In the genomic region with DNA sequence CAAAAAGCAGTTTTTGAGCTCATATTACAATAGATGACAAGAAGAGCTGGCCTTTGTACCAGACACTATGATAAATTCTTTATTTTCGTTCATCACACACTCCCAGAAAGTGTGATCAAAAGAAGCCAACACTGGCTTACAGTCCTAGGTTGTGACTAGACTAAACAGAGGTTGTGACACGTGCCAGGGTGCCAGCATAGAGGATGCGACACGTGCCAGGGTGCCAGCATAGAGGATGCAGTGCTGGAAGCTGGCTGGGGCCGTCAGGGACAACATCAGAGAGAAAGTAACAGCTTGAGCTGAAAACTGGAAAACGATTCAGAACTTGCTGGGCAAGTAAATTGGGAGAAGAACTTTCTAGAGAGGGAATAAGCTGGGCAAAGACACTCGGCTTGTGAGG, we compare ENCODE assay signal across 18 cellular contexts. TPM values are rescaled to one million over a fixed set of nuclear protein-coding genes. Genes with fewer than 3 reads are reported as not detected.
DNase-seq lines count a peak whose midpoint lies in the region; ATAC-seq and TF ChIP-seq lines count a peak whose summit lies in the region.
"Had no signal": no experiment of that assay in that cellular context is flagged by ENCODE, and none has a peak within 500 bp of the region (broad histone marks: within the 10 kb centered on the region; RNA-seq: fewer than 3 reads in every experiment).

No MANE protein-coding gene starts in this region.

- no peak for ATAC-seq in right cardiac atrium

- H3K4me3 ChIP-seq in right cardiac atrium (ENCODE audit: low read length), result no peak overlapping the region
- H3K4me3 ChIP-seq in liver (ENCODE audit: low read depth in 1 of 3, low read length in 3 of 3), result no peak overlapping the region
- H3K4me3 ChIP-seq in subcutaneous abdominal adipose tissue (ENCODE audit: low read depth in 1 of 5, low read length in 5 of 5), result peak overlapping the region in 3 of 5 donors; percentile 8 to 83 (median 33)

- H3K27ac Mint-ChIP-seq in activated T-cell treated with anti-CD3 and anti-CD28 coated beads, Interleukin-2, amount 50 U/mL, for 24 hours, result no peak overlapping the region

- WGBS in right cardiac atrium, result 66% methylated on average over 7 of the region's 7 CpGs
- WGBS in liver, result 42% methylated on average over 7 of the region's 7 CpGs

- peaks cover 50% of the 10 kb centered on the region for H3K27me3 Mint-ChIP-seq in activated T-cell treated with anti-CD3 and anti-CD28 coated beads, Interleukin-2, amount 50 U/mL, for 24 hours

- H3K4me1 Mint-ChIP-seq in activated T-cell treated with anti-CD3 and anti-CD28 coated beads, Interleukin-2, amount 50 U/mL, for 24 hours (ENCODE audit: low read depth), result peaks cover 5% of the 10 kb centered on the region

- H3K9me3 Mint-ChIP-seq in activated T-cell treated with anti-CD3 and anti-CD28 coated beads, Interleukin-2, amount 50 U/mL, for 24 hours, result no peaks in the 10 kb centered on the region

- H3K27ac ChIP-seq in right cardiac atrium (ENCODE audit: low read length) (peak overlapping the region; percentile 23), liver (ENCODE audit: low read depth in 1 of 2, low read length in 2 of 2) (peak overlapping the region; percentile 88 to 89), subcutaneous abdominal adipose tissue (ENCODE audit: low read depth, low read length) (peak overlapping the region; percentile 88)

- H3K9ac ChIP-seq in liver (ENCODE audit: low read depth in 1 of 2, low read length in 2 of 2) (peak overlapping the region in 1 of 2 donors; percentile 13), subcutaneous abdominal adipose tissue (ENCODE audit: low read length in 5 of 5) (peak overlapping the region in 4 of 5 donors; percentile 56 to 72 (median 62))

- H3K4me1 ChIP-seq in right cardiac atrium (ENCODE audit: control insufficient read depth, insufficient read depth, low read length) (peaks cover 2% of the 10 kb centered on the region), liver (ENCODE audit: control insufficient read depth in 4 of 4, insufficient read depth in 4 of 4, low read length in 3 of 4) (peaks cover 12 to 82% (median 73%) of the 10 kb centered on the region in 4 donors), subcutaneous abdominal adipose tissue (ENCODE audit: control insufficient read depth in 5 of 5, insufficient read depth in 5 of 5, low read length in 5 of 5) (peaks cover 5 to 81% (median 72%) of the 10 kb centered on the region in 5 donors)

- TF ChIP-seq RAD21 in liver (IDR thresholded peaks at IDR 0.05), result no peak

- DNase-seq in right cardiac atrium, result no peak
- DNase-seq in cardiac septum (ENCODE audit: low spot score), result no peak
- DNase-seq in RKO (ENCODE audit: low spot score), result no peak
- DNase-seq in activated T-cell treated with anti-CD3 and anti-CD28 coated beads, Interleukin-2, amount 50 U/mL, for 24 hours, result no peak
- DNase-seq in NOMO-1 (lab: John Stamatoyannopoulos, UW; ENCODE audit: unreplicated experiment in 2 of 2), result no peak
- DNase-seq in inferior parietal cortex (ENCODE audit: extremely low spot score), result no peak
- DNase-seq: C1 segment of cervical spinal cord, COR-L47, Karpas-422, MM.1S, NCI-H1417, NCI-H1930, NCI-H2171 treated with DMSO at 0.1 percent for 48 hours, NCI-H82 had no signal

- H3K36me3 ChIP-seq in liver (ENCODE audit: control insufficient read depth in 4 of 4, insufficient read depth in 3 of 4, low read depth in 1 of 4, low read length in 3 of 4) (peaks cover 0 to 6% (median 1%) of the 10 kb centered on the region in 4 donors), subcutaneous abdominal adipose tissue (ENCODE audit: control insufficient read depth in 5 of 5, insufficient read depth in 5 of 5, low read length in 5 of 5) (peaks cover 0 to 7% (median 2%) of the 10 kb centered on the region in 5 donors)

- no peaks in the 10 kb centered on the region for H3K36me3 Mint-ChIP-seq in activated T-cell treated with anti-CD3 and anti-CD28 coated beads, Interleukin-2, amount 50 U/mL, for 24 hours (ENCODE audit: low read depth)

- H3K27me3 ChIP-seq in right cardiac atrium (ENCODE audit: control insufficient read depth, insufficient read depth), result no peaks in the 10 kb centered on the region
- H3K27me3 ChIP-seq in liver (ENCODE audit: control insufficient read depth in 4 of 4, insufficient read depth in 4 of 4, low read length in 3 of 4), result no peaks in the 10 kb centered on the region
- H3K27me3 ChIP-seq in subcutaneous abdominal adipose tissue (ENCODE audit: control insufficient read depth in 5 of 5, insufficient read depth in 4 of 5, low read length in 5 of 5), result no peaks in the 10 kb centered on the region

- no peak for TF ChIP-seq CTCF in liver (IDR thresholded peaks at IDR 0.05; ENCODE audit: low read depth, low read length, missing input control)

- H3K4me3 Mint-ChIP-seq in activated T-cell treated with anti-CD3 and anti-CD28 coated beads, Interleukin-2, amount 50 U/mL, for 24 hours, result no peak overlapping the region

- intact Hi-C loops in right cardiac atrium (cut with DNase I) (loop anchor here in 1 of 4 donors (10.0 kb wide), 1 partner anchor 504 kb away; no protein-coding TSS in a partner anchor), cardiac septum (cut with DNase I) (loop anchor here (5.0 kb wide), 1 partner anchor 57 kb away; no protein-coding TSS in a partner anchor)

- H3K9me3 ChIP-seq in right cardiac atrium (ENCODE audit: control insufficient read depth, low read length), result no peaks in the 10 kb centered on the region
- H3K9me3 ChIP-seq in liver (ENCODE audit: control insufficient read depth in 4 of 4, low read length in 3 of 4), result no peaks in the 10 kb centered on the region
- H3K9me3 ChIP-seq in subcutaneous abdominal adipose tissue (ENCODE audit: control insufficient read depth in 5 of 5, low read length in 5 of 5), result no peaks in the 10 kb centered on the region

TF ChIP-seq in liver, 16 proteins besides CTCF, POLR2A, EP300 and RAD21:
- TF ChIP-seq YY1 (IDR thresholded peaks at IDR 0.05), result no peak
- TF ChIP-seq JUND (IDR thresholded peaks at IDR 0.05), result peak in 1 of 2 donors; percentile 15
- peak in 1 of 2 donors; percentile 66 for TF ChIP-seq RXRA (IDR thresholded peaks at IDR 0.05)
- TF ChIP-seq, protein P1, sequence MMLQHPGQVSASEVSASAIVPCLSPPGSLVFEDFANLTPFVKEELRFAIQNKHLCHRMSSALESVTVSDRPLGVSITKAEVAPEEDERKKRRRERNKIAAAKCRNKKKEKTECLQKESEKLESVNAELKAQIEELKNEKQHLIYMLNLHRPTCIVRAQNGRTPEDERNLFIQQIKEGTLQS (IDR thresholded peaks at IDR 0.05), result no peak
- TF ChIP-seq, protein P2, sequence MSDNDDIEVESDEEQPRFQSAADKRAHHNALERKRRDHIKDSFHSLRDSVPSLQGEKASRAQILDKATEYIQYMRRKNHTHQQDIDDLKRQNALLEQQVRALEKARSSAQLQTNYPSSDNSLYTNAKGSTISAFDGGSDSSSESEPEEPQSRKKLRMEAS (IDR thresholded peaks at IDR 0.05), result peak; percentile 71
- peak in 1 of 2 donors; percentile 65 for TF ChIP-seq HNF4A (conservative IDR thresholded peaks at IDR 0.05)

RNA-seq across cellular contexts. Expression of a gene that starts 2.2 kb away (rescaled TPM):
- total RNA-seq in right cardiac atrium (10 to 100 TPM in 1 of 4 donors, 1 to 10 TPM in 3; 3.2 to 10.9 (median 3.5) TPM), cardiac septum (12.8 TPM), liver (10 to 100 TPM; 14.9 to 28.2 TPM)
- polyA plus RNA-seq in right cardiac atrium (13.4 TPM), liver (10 to 100 TPM in 1 of 2 donors, 1 to 10 TPM in 1; 9.8 to 71.3 TPM)
- total RNA-seq: A172, OCI-LY7 had no signal

RNA-seq across cellular contexts. Expression of a gene that starts 40.8 kb away (rescaled TPM):
- 10 to 100 TPM; 25.9 to 33.0 (median 31.5) TPM for total RNA-seq in right cardiac atrium
- 26.3 TPM for polyA plus RNA-seq in right cardiac atrium
- 22.1 TPM for total RNA-seq in cardiac septum
- 10 to 100 TPM; 24.9 to 96.1 TPM for total RNA-seq in liver
- polyA plus RNA-seq in liver, result 10 to 100 TPM; 65.4 to 77.5 TPM
- total RNA-seq: OCI-LY7 had no signal

Comparison
In these comparisons a context has a peak if more than half of its experiments do, and no peak if none do; other contexts are left out.
1. H3K27ac ChIP-seq: peak in every context shown above with its lines; median percentile 88 in liver; 88 in subcutaneous abdominal adipose tissue; 23 in right cardiac atrium.
2. H3K4me3 ChIP-seq: peak in subcutaneous abdominal adipose tissue (3 of 5); none in right cardiac atrium (single experiment) and liver (0 of 3).